ENCODE assay signal across 8 cellular contexts in the genomic region with DNA sequence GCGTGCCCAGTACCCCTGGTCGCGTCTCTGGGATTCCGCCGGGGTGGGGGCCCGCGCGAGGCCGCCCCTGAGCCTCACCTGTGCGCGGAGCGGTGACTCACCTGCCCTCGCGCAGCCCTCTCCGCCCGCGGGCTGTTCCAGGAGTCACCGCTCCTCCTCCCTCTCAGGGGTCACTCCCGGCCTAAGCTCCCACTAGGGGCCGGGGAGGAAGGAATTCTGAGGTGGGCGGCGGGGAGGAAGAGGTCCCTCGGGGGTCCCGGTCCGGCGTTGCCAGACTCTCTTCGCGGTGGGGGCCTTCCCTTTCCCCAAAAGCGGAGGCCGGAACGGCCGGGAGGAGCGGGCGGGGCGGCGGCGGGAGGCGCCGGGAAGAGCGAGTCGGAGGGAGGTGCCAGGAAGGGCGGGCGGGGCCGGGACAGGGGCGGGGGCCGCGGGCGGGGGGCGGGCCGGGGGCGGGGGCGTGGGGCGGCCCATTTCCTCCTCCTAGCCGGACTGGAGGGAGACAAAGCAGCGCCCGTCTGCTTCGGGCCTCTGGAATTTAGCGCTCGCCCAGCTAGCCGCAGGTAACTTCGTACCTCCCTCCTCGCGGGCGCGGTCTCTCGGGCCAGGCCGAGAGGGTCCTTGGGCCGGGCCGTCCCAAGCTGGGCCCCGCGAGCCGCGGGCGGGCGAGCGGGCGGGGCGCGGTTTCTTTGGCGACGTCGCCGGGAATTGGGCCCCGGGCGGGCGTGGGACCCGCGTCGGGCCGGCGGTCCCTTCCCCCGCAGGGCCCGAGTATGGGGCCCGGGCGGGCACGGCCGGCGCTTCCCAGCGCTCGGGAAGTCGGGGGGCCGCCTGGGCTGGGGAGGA. TPM values are rescaled to one million over a fixed set of nuclear protein-coding genes. Genes with fewer than 3 reads are reported as not detected.
DNase-seq lines count a peak whose midpoint lies in the region; ATAC-seq and TF ChIP-seq lines count a peak whose summit lies in the region.

TSS of gene CTNNA1 (plus strand) at position 475 of the 843 bp plus-strand sequence. CDS start 28,500 bp downstream, outside the sequence.

- DNase-seq in Ammon's horn (ENCODE audit: low spot score) (peak; percentile 67), GM19240 (ENCODE audit: insufficient read length, low spot score) (peak; percentile 59), glomerular visceral epithelial cell (ENCODE audit: extremely low spot score) (peak; percentile 90), osteocyte (ENCODE audit: extremely low spot score, unreplicated experiment) (peak; percentile 90), thoracic aorta (ENCODE audit: low spot score) (no peak)

- H3K9me3 ChIP-seq in HUES6 (ENCODE audit: control insufficient read depth, insufficient read depth, low read depth, low read length) (peaks cover 7% of the 10 kb centered on the region; the same call in 1 of the 2 replicates), thoracic aorta (no peaks in the 10 kb centered on the region)

- H3K4me1 ChIP-seq in HUES6 (ENCODE audit: control insufficient read depth, insufficient read depth, low read length), result peaks cover 20% of the 10 kb centered on the region
- H3K4me1 ChIP-seq in thoracic aorta (ENCODE audit: control insufficient read depth in 1 of 2, low read depth in 2 of 2), result peaks cover 14 to 33% of the 10 kb centered on the region in 2 donors

- no peak within 1 kb of the TSS for H3K27ac Mint-ChIP-seq in activated naive CD8-positive, alpha-beta T cell
- peak within 1 kb of the TSS; percentile 93 for H3K27ac Mint-ChIP-seq in osteocyte (ENCODE audit: unreplicated experiment)

- H3K27me3 Mint-ChIP-seq in activated naive CD8-positive, alpha-beta T cell, result peaks cover 32% of the 10 kb centered on the region
- H3K27me3 Mint-ChIP-seq in osteocyte (ENCODE audit: unreplicated experiment), result no peaks in the 10 kb centered on the region

- H3K9me3 Mint-ChIP-seq in activated naive CD8-positive, alpha-beta T cell (ENCODE audit: low read depth), result no peaks in the 10 kb centered on the region
- H3K9me3 Mint-ChIP-seq in osteocyte (ENCODE audit: unreplicated experiment), result peaks cover 4% of the 10 kb centered on the region

- peak within 1 kb of the TSS; percentile 92 for H3K9ac ChIP-seq in HUES6 (ENCODE audit: low read length)

- H3K4me3 ChIP-seq in HUES6 (ENCODE audit: low read depth, low read length) (peak within 1 kb of the TSS; percentile 99), thoracic aorta (peak within 1 kb of the TSS; percentile 100)

- ATAC-seq in SK-N-SH treated with all-trans-retinoic acid at 6 μM for 48 hours, result peak; percentile 76
- ATAC-seq in thoracic aorta (ENCODE audit: insufficient number of reproducible peaks, low FRiP score, low read depth), result peak; percentile 64

- H3K4me1 Mint-ChIP-seq in activated naive CD8-positive, alpha-beta T cell (ENCODE audit: low read depth), result peaks cover 12% of the 10 kb centered on the region
- peaks cover 35% of the 10 kb centered on the region for H3K4me1 Mint-ChIP-seq in osteocyte (ENCODE audit: unreplicated experiment)

- H3K36me3 ChIP-seq in HUES6 (ENCODE audit: control insufficient read depth, insufficient read depth, low read length) (peaks cover 15% of the 10 kb centered on the region), thoracic aorta (no peaks in the 10 kb centered on the region)

- peak within 1 kb of the TSS; percentile 86 for H3K4me3 Mint-ChIP-seq in activated naive CD8-positive, alpha-beta T cell
- peak within 1 kb of the TSS; percentile 87 for H3K4me3 Mint-ChIP-seq in osteocyte (ENCODE audit: unreplicated experiment)

- TF ChIP-seq CTCF in osteocyte (IDR thresholded peaks at IDR 0.05), result no peak
- TF ChIP-seq CTCF in thoracic aorta (IDR thresholded peaks at IDR 0.05), result no peak

- H3K27me3 ChIP-seq in HUES6 (ENCODE audit: control insufficient read depth, insufficient read depth, low read length) (no peaks in the 10 kb centered on the region), thoracic aorta (replicated peaks; ENCODE audit: insufficient read depth) (no peaks in the 10 kb centered on the region)

- no peaks in the 10 kb centered on the region for H3K36me3 Mint-ChIP-seq in activated naive CD8-positive, alpha-beta T cell
- H3K36me3 Mint-ChIP-seq in osteocyte (ENCODE audit: unreplicated experiment), result peaks cover 21% of the 10 kb centered on the region

- peak within 1 kb of the TSS; percentile 99 for H3K27ac ChIP-seq in HUES6 (ENCODE audit: low read depth, low read length)
- peak within 1 kb of the TSS; percentile 99 to 100 for H3K27ac ChIP-seq in thoracic aorta

TF ChIP-seq in SK-N-SH treated with all-trans-retinoic acid at 6 μM for 48 hours, 23 proteins besides CTCF, POLR2A, EP300 and RAD21:
- no peak for TF ChIP-seq CSDC2 (CRISPR knock-in tag; IDR thresholded peaks at IDR 0.05)
- no peak for TF ChIP-seq ZNF565 (CRISPR knock-in tag; conservative IDR thresholded peaks at IDR 0.05; ENCODE audit: low read depth)
- TF ChIP-seq ESRRG (CRISPR knock-in tag; IDR thresholded peaks at IDR 0.05), result no peak
- no peak for TF ChIP-seq ZFP3 (CRISPR knock-in tag; IDR thresholded peaks at IDR 0.05)
- peak; percentile 56; the same call in 1 of the 2 replicates for TF ChIP-seq PATZ1 (CRISPR knock-in tag; IDR thresholded peaks at IDR 0.05; ENCODE audit: borderline replicate concordance)
- TF ChIP-seq GLIS3 (CRISPR knock-in tag; IDR thresholded peaks at IDR 0.05), result peak; percentile 14; the same call in 1 of the 2 replicates

RNA-seq across cellular contexts. Expression of gene CTNNA1, which starts in this region (rescaled TPM):
- total RNA-seq in osteocyte (366 and 375 TPM in 2 replicates), thoracic aorta (100 to 1,000 TPM; 266 to 322 TPM)
